Comparison of ENCODE assay signal across 1 cellular context in genomic region chr18:3129053-3129864, GRCh38.
TF ChIP-seq lines count a peak whose summit lies in the region.

No MANE protein-coding gene starts in this region.

TF ChIP-seq in SK-N-SH, 30 proteins besides CTCF, POLR2A, EP300 and RAD21 (continued from another document):
- no peak for TF ChIP-seq REST (IDR thresholded peaks at IDR 0.05; ENCODE audit: low read depth, low read length)
- TF ChIP-seq YY1 (IDR thresholded peaks at IDR 0.05; ENCODE audit: low read depth) = no peak
- no peak for TF ChIP-seq GATA2 (CRISPR knock-in tag; IDR thresholded peaks at IDR 0.05)
- TF ChIP-seq CHD2 (IDR thresholded peaks at IDR 0.05; ENCODE audit: low read length, partially characterized antibody) = peak; percentile 14
- 0 out of 2 replicates have a peak, but pooled peaks have one; percentile 18 for TF ChIP-seq TCF12 (IDR thresholded peaks at IDR 0.05)
- no peak for TF ChIP-seq POLR2AphosphoS5 (IDR thresholded peaks at IDR 0.05; ENCODE audit: low read depth, low read length)
- TF ChIP-seq ELF1 (IDR thresholded peaks at IDR 0.05) = no peak
- peak; percentile 59; the same call in 1 of the 2 replicates for TF ChIP-seq RFX5 (IDR thresholded peaks at IDR 0.05; ENCODE audit: low read length)
TF ChIP-seq in SK-N-SH: peak in this region for 5.
